10 cellular contexts compared by ENCODE assay signal in the genomic region with DNA sequence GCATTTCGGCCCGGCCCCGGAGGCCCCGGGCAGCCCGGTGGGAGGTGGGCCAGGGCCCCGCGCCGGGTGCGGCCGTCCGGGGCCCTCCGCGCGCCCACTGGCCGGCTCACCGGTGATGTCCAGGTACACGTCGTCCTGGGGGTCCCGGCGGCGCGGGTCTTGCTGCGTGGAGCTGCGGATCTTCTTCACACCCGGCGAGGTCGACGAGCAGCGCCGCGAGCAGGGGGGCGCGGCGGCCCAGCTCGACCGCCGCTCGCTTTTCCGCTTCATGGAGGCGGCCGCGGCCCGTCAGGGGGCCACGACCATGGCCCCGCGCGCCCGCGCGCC. TPM values are rescaled to one million over a fixed set of nuclear protein-coding genes. Genes with fewer than 3 reads are reported as not detected.
DNase-seq lines count a peak whose midpoint lies in the region; ATAC-seq and TF ChIP-seq lines count a peak whose summit lies in the region.
"Had no signal": no experiment of that assay in that cellular context is flagged by ENCODE, and none has a peak within 500 bp of the region (broad histone marks: within the 10 kb centered on the region; RNA-seq: fewer than 3 reads in every experiment).

No MANE protein-coding gene starts in this region.

- H3K9me3 ChIP-seq in ES-I3 (ENCODE audit: control insufficient read depth, insufficient read depth, low read length) (no peaks in the 10 kb centered on the region), RWPE2 (ENCODE audit: severe bottlenecking) (no peaks in the 10 kb centered on the region), psoas muscle (no peaks in the 10 kb centered on the region)

- H3K36me3 ChIP-seq in ES-I3 (ENCODE audit: insufficient read depth, low read length) (no peaks in the 10 kb centered on the region), RWPE2 (ENCODE audit: low read depth) (no peaks in the 10 kb centered on the region), psoas muscle (ENCODE audit: insufficient read depth in 1 of 2, low read depth in 1 of 2) (no peaks in the 10 kb centered on the region)

- intact Hi-C loops in psoas muscle (cut with DNase I) (loop anchor here (2.0 to 5.0 kb wide), 2 partner anchors 28 to 33 kb away; no protein-coding TSS in a partner anchor), CD14-positive monocyte (cut with micrococcal nuclease) (no loop called here)

- H3K9ac ChIP-seq in ES-I3 (ENCODE audit: low read depth, low read length), result peak overlapping the region; percentile 84; the same call in 1 of the 2 replicates

- ATAC-seq in RWPE2 (ENCODE audit: low read depth) (peak; percentile 3; the same call in 1 of the 3 replicates), psoas muscle (peak in 2 of 4 donors; percentile 20 to 25), HG03025 (IDR thresholded peaks at IDR 0.05; ENCODE audit: low FRiP score, unreplicated experiment) (no peak), HG03521 (IDR thresholded peaks at IDR 0.05; ENCODE audit: unreplicated experiment) (no peak)

- WGBS in psoas muscle, 3 donors, result 0 to 1% (median 1%) methylated on average over 18 to 50 of the region's 50 CpGs

- H3K27ac ChIP-seq in RWPE2 (ENCODE audit: poor library complexity, severe bottlenecking) (peak overlapping the region; percentile 19), psoas muscle (peak overlapping the region; percentile 94)

- peaks cover 0 to 21% (median 8%) of the 10 kb centered on the region in 7 donors for H3K9me3 Mint-ChIP-seq in CD14-positive monocyte
- H3K9me3 Mint-ChIP-seq: activated T-cell treated with anti-CD3 and anti-CD28 coated beads, Interleukin-2, amount 50 U/mL, for 4 hours had no signal

- H3K4me1 ChIP-seq in ES-I3 (ENCODE audit: insufficient read depth, low read length) (peaks cover 4% of the 10 kb centered on the region; the same call in 1 of the 2 replicates), RWPE2 (ENCODE audit: insufficient read depth, poor library complexity, severe bottlenecking) (no peaks in the 10 kb centered on the region), psoas muscle (no peaks in the 10 kb centered on the region)

- no peak overlapping the region for H3K27ac Mint-ChIP-seq in CD14-positive monocyte

- no peak for DNase-seq in RWPE2 (ENCODE audit: low spot score)
- no peak for DNase-seq in fibroblast of villous mesenchyme (ENCODE audit: low read depth)
- DNase-seq in psoas muscle, result peak in 1 of 2 donors; percentile 26
- no peak for DNase-seq in CD14-positive monocyte (ENCODE audit: low spot score)
- DNase-seq in stimulated activated CD4-positive, alpha-beta T cell treated with anti-CD3 and anti-CD28 coated beads, Interleukin-15, amount 100 ng/mL, for 24 hours, result no peak

- TF ChIP-seq CTCF in RWPE2 (IDR thresholded peaks at IDR 0.05; ENCODE audit: poor library complexity, severe bottlenecking), result no peak
- TF ChIP-seq CTCF in fibroblast of villous mesenchyme (IDR thresholded peaks at IDR 0.05; ENCODE audit: insufficient read depth, low read depth, low read length), result no peak
- TF ChIP-seq CTCF in psoas muscle (IDR thresholded peaks at IDR 0.05), result no peak
- TF ChIP-seq CTCF in CD14-positive monocyte (IDR thresholded peaks at IDR 0.05), result no peak

- H3K4me3 ChIP-seq in RWPE2 (ENCODE audit: severe bottlenecking), result peak overlapping the region; percentile 97
- H3K4me3 ChIP-seq in fibroblast of villous mesenchyme (ENCODE audit: low read depth, low read length), result peak overlapping the region; percentile 68
- peak overlapping the region; percentile 83 for H3K4me3 ChIP-seq in psoas muscle
- H3K4me3 ChIP-seq: GM12878 had no signal

- peaks cover 52 to 72% (median 61%) of the 10 kb centered on the region in 3 donors for H3K27me3 Mint-ChIP-seq in CD14-positive monocyte (ENCODE audit: low read depth in 3 of 3)

- H3K27me3 ChIP-seq in RWPE2 (ENCODE audit: insufficient read depth, poor library complexity, severe bottlenecking), result no peaks in the 10 kb centered on the region
- no peaks in the 10 kb centered on the region for H3K27me3 ChIP-seq in psoas muscle (ENCODE audit: insufficient read depth in 3 of 3, low read length in 2 of 3)

- peaks cover 15% of the 10 kb centered on the region for H3K4me1 Mint-ChIP-seq in CD14-positive monocyte

- H3K36me3 Mint-ChIP-seq in CD14-positive monocyte, result peaks cover 0 to 4% of the 10 kb centered on the region in 2 donors

- no peak overlapping the region for H3K4me3 Mint-ChIP-seq in CD14-positive monocyte

RNA-seq across cellular contexts. Expression of a gene that starts 0.6 kb away (rescaled TPM):
- 13.2 and 26.8 TPM in 2 replicates for total RNA-seq in fibroblast of villous mesenchyme
- total RNA-seq in psoas muscle, result 10 to 100 TPM in 1 of 4 donors, 1 to 10 TPM in 3; 2.1 to 10.7 (median 6.1) TPM
- polyA plus RNA-seq in psoas muscle, result 1 to 10 TPM in 2 of 3 donors, under 1 TPM in 1; 0.87 to 2.6 (median 2.5) TPM
- polyA plus RNA-seq in CD14-positive monocyte, result under 1 TPM; 0.44 to 0.47 TPM

RNA-seq across cellular contexts. Expression of a gene that starts 36.0 kb away (rescaled TPM):
- 15.5 and 21.6 TPM in 2 replicates for total RNA-seq in fibroblast of villous mesenchyme
- 10 to 100 TPM; 13.8 to 31.3 (median 23.5) TPM for total RNA-seq in psoas muscle
- 10 to 100 TPM in 2 of 3 donors, 1 to 10 TPM in 1; 6.2 to 16.9 (median 14.7) TPM for polyA plus RNA-seq in psoas muscle
- 10 to 100 TPM in 1 of 2 donors, 1 to 10 TPM in 1; 9.2 to 14.6 TPM for polyA plus RNA-seq in CD14-positive monocyte

Comparison
In these comparisons a context has a peak if more than half of its experiments do, and no peak if none do; other contexts are left out.
1. intact Hi-C loops: an anchor here in psoas muscle (2.0 to 5.0 kb wide); none called in CD14-positive monocyte.